ENCODE assay signal across 2 cellular contexts in the genomic region with DNA sequence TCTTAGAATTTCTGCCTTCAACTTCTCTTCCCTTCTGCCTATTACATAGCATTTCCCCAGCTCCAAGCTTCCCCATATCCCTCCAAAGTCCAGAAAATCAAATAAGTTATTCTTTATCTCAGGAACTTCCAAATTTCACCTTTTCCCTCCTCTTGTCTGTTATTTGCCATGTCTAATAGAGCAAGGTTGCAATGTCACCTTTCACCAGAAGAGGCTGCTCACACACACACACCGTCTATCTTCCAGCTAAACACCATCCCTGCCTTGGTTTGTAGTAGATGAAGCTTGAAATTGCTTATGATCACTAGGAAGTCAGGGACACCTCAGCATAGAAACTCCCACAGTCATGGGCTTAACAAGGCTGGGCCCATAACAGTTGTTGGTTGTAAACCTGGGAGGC.
TF ChIP-seq lines count a peak whose summit lies in the region.

No MANE protein-coding gene starts in this region.

TF ChIP-seq in SK-N-SH, 30 proteins besides CTCF, POLR2A, EP300 and RAD21 (continued from another document):
- TF ChIP-seq, protein P1, sequence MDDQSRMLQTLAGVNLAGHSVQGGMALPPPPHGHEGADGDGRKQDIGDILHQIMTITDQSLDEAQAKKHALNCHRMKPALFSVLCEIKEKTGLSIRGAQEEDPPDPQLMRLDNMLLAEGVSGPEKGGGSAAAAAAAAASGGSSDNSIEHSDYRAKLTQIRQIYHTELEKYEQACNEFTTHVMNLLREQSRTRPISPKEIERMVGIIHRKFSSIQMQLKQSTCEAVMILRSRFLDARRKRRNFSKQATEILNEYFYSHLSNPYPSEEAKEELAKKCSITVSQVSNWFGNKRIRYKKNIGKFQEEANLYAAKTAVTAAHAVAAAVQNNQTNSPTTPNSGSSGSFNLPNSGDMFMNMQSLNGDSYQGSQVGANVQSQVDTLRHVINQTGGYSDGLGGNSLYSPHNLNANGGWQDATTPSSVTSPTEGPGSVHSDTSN (IDR thresholded peaks at IDR 0.05): no peak
- TF ChIP-seq FOSL2 (IDR thresholded peaks at IDR 0.05; ENCODE audit: borderline replicate concordance, low read depth) (no peak), SMC3 (IDR thresholded peaks at IDR 0.05; ENCODE audit: low read depth, low read length) (no peak), RCOR1 (IDR thresholded peaks at IDR 0.05; ENCODE audit: low read length) (no peak), GABPA (IDR thresholded peaks at IDR 0.05; ENCODE audit: low read depth) (no peak)
- TF ChIP-seq, protein P2, sequence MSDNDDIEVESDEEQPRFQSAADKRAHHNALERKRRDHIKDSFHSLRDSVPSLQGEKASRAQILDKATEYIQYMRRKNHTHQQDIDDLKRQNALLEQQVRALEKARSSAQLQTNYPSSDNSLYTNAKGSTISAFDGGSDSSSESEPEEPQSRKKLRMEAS (IDR thresholded peaks at IDR 0.05; ENCODE audit: low read depth): no peak

TF ChIP-seq in SK-N-SH treated with all-trans-retinoic acid at 6 μM for 48 hours, 23 proteins besides CTCF, POLR2A, EP300 and RAD21:
- TF ChIP-seq, protein P3, sequence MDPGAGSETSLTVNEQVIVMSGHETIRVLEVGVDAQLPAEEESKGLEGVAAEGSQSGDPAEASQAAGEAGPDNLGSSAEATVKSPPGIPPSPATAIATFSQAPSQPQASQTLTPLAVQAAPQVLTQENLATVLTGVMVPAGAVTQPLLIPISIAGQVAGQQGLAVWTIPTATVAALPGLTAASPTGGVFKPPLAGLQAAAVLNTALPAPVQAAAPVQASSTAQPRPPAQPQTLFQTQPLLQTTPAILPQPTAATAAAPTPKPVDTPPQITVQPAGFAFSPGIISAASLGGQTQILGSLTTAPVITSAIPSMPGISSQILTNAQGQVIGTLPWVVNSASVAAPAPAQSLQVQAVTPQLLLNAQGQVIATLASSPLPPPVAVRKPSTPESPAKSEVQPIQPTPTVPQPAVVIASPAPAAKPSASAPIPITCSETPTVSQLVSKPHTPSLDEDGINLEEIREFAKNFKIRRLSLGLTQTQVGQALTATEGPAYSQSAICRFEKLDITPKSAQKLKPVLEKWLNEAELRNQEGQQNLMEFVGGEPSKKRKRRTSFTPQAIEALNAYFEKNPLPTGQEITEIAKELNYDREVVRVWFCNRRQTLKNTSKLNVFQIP (CRISPR knock-in tag; IDR thresholded peaks at IDR 0.05; ENCODE audit: borderline replicate concordance, low read depth): no peak
- no peak for TF ChIP-seq CSDC2 (CRISPR knock-in tag; IDR thresholded peaks at IDR 0.05)
- no peak for TF ChIP-seq BACH2 (CRISPR knock-in tag; IDR thresholded peaks at IDR 0.05; ENCODE audit: borderline replicate concordance)
- TF ChIP-seq ARNTL (CRISPR knock-in tag; IDR thresholded peaks at IDR 0.05; ENCODE audit: borderline replicate concordance, low read depth): no peak
- no peak for TF ChIP-seq ESRRG (CRISPR knock-in tag; IDR thresholded peaks at IDR 0.05)
- TF ChIP-seq, protein P4, sequence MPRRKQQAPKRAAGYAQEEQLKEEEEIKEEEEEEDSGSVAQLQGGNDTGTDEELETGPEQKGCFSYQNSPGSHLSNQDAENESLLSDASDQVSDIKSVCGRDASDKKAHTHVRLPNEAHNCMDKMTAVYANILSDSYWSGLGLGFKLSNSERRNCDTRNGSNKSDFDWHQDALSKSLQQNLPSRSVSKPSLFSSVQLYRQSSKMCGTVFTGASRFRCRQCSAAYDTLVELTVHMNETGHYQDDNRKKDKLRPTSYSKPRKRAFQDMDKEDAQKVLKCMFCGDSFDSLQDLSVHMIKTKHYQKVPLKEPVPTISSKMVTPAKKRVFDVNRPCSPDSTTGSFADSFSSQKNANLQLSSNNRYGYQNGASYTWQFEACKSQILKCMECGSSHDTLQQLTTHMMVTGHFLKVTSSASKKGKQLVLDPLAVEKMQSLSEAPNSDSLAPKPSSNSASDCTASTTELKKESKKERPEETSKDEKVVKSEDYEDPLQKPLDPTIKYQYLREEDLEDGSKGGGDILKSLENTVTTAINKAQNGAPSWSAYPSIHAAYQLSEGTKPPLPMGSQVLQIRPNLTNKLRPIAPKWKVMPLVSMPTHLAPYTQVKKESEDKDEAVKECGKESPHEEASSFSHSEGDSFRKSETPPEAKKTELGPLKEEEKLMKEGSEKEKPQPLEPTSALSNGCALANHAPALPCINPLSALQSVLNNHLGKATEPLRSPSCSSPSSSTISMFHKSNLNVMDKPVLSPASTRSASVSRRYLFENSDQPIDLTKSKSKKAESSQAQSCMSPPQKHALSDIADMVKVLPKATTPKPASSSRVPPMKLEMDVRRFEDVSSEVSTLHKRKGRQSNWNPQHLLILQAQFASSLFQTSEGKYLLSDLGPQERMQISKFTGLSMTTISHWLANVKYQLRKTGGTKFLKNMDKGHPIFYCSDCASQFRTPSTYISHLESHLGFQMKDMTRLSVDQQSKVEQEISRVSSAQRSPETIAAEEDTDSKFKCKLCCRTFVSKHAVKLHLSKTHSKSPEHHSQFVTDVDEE (CRISPR knock-in tag; IDR thresholded peaks at IDR 0.05): no peak
- no peak for TF ChIP-seq ZNF565 (CRISPR knock-in tag; conservative IDR thresholded peaks at IDR 0.05; ENCODE audit: low read depth)
- no peak for TF ChIP-seq SNAI2 (CRISPR knock-in tag; IDR thresholded peaks at IDR 0.05)
- TF ChIP-seq PPARA (CRISPR knock-in tag; IDR thresholded peaks at IDR 0.05; ENCODE audit: borderline replicate concordance): no peak
- no peak for TF ChIP-seq ZNF8 (CRISPR knock-in tag; IDR thresholded peaks at IDR 0.05)
- TF ChIP-seq ISL1 (CRISPR knock-in tag; IDR thresholded peaks at IDR 0.05): no peak
- no peak for TF ChIP-seq GLIS3 (CRISPR knock-in tag; IDR thresholded peaks at IDR 0.05)
- TF ChIP-seq, protein P5, sequence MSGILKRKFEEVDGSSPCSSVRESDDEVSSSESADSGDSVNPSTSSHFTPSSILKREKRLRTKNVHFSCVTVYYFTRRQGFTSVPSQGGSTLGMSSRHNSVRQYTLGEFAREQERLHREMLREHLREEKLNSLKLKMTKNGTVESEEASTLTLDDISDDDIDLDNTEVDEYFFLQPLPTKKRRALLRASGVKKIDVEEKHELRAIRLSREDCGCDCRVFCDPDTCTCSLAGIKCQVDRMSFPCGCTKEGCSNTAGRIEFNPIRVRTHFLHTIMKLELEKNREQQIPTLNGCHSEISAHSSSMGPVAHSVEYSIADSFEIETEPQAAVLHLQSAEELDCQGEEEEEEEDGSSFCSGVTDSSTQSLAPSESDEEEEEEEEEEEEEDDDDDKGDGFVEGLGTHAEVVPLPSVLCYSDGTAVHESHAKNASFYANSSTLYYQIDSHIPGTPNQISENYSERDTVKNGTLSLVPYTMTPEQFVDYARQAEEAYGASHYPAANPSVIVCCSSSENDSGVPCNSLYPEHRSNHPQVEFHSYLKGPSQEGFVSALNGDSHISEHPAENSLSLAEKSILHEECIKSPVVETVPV (CRISPR knock-in tag; IDR thresholded peaks at IDR 0.05): no peak
- no peak for TF ChIP-seq ZNF70 (CRISPR knock-in tag; IDR thresholded peaks at IDR 0.05)
- no peak for TF ChIP-seq ZC3H10 (CRISPR knock-in tag; IDR thresholded peaks at IDR 0.05)
- TF ChIP-seq TOX (CRISPR knock-in tag; IDR thresholded peaks at IDR 0.05; ENCODE audit: borderline replicate concordance): no peak
TF ChIP-seq in SK-N-SH treated with all-trans-retinoic acid at 6 μM for 48 hours: peak in this region for 0.
